10 cellular contexts compared by ENCODE assay signal in genomic region chr2:25618676-25619075, GRCh38. TPM values are rescaled to one million over a fixed set of nuclear protein-coding genes. Genes with fewer than 3 reads are reported as not detected.
DNase-seq lines count a peak whose midpoint lies in the region; ATAC-seq lines count a peak whose summit lies in the region.
"Had no signal": no experiment of that assay in that cellular context is flagged by ENCODE, and none has a peak within 500 bp of the region (broad histone marks: within the 10 kb centered on the region; RNA-seq: fewer than 3 reads in every experiment).

No MANE protein-coding gene starts in this region.

- no peak for ATAC-seq in GM18502 (IDR thresholded peaks at IDR 0.05; ENCODE audit: poor library complexity, unreplicated experiment)
- ATAC-seq: CD8-positive, alpha-beta T cell had no signal

- no peak overlapping the region for H3K9ac ChIP-seq in adipocyte (ENCODE audit: low read length)

- H3K4me1 ChIP-seq in adipocyte (ENCODE audit: control insufficient read depth, insufficient read depth, low read length): peaks cover 26% of the 10 kb centered on the region

- H3K4me3 ChIP-seq in adipocyte (ENCODE audit: low read length): peak overlapping the region; percentile 36
- H3K4me3 ChIP-seq: SK-N-MC had no signal

- DNase-seq in A172 (ENCODE audit: low spot score): peak; percentile 80
- peak; percentile 92 for DNase-seq in LHCN-M2 (ENCODE audit: low read depth)
- DNase-seq in adipocyte (ENCODE audit: low read depth): peak; percentile 68
- peak; percentile 13 for DNase-seq in left kidney (ENCODE audit: low read depth, low spot score)
- DNase-seq in activated CD4-positive, CD25-positive, alpha-beta regulatory T cell treated with anti-CD3 and anti-CD28 coated beads, Interleukin-2, amount 50 U/mL, for 72 hours: no peak
- no peak for DNase-seq in effector CD8-positive, alpha-beta T cell (lab: John Stamatoyannopoulos, UW)
- no peak for DNase-seq in activated T-cell treated with anti-CD3 and anti-CD28 coated beads for 4 hours
- DNase-seq: CD8-positive, alpha-beta T cell had no signal

- no peaks in the 10 kb centered on the region for H3K27me3 ChIP-seq in adipocyte (replicated peaks; ENCODE audit: control insufficient read depth, insufficient read depth, low read length)

- H3K9me3 ChIP-seq in adipocyte (ENCODE audit: control insufficient read depth, low read length): no peaks in the 10 kb centered on the region

- no peaks in the 10 kb centered on the region for H3K36me3 ChIP-seq in adipocyte (ENCODE audit: control insufficient read depth, insufficient read depth, low read length, severe bottlenecking)

RNA-seq across cellular contexts. Expression of gene DTNB, which starts 54.7 kb away (rescaled TPM):
- 7.7 and 11.1 TPM in 2 replicates for total RNA-seq in A172 (2014; rRNA removed; shearing (Covaris generic))
- 6.7 and 11.3 TPM in 2 replicates for total RNA-seq in LHCN-M2 (2014; rRNA removed)
- polyA plus RNA-seq in LHCN-M2 (2012): 6.2 TPM

Comparison
In these comparisons a context has a peak if more than half of its experiments do, and no peak if none do; other contexts are left out.
1. DNase-seq: peak in A172 (single experiment), LHCN-M2 (single experiment), adipocyte (single experiment) and left kidney (single experiment); none in activated CD4-positive, CD25-positive, alpha-beta regulatory T cell treated with anti-CD3 and anti-CD28 coated beads, Interleukin-2, amount 50 U/mL, for 72 hours (single experiment), effector CD8-positive, alpha-beta T cell (single experiment) and activated T-cell treated with anti-CD3 and anti-CD28 coated beads for 4 hours (single experiment).